16 cellular contexts compared by ENCODE assay signal in the genomic region with DNA sequence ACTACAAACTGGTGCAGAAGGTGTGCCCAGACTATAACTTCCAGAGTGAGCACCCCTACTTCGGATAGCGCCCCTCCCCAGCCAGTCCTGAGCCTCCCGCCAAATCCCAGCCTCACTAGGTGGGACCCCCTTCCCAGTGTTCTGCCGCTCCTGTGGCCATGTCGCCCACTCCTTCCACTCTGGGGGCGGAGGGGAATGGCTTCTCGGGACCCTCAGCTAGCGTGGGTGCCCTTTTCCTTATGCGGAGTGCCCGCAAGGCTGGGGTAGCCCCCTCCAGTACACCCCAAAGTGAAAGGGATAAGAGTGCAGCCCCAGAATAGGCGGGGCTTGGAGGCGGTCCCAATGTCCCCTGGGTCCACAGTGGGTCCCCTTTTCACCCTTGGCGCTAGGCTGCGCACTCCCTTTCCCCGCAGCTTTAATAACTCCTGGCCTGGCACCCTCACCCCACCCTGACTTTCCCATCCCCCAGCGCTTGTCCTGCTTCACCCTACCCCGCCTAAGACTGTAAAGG. TPM values are rescaled to one million over a fixed set of nuclear protein-coding genes. Genes with fewer than 3 reads are reported as not detected.
DNase-seq lines count a peak whose midpoint lies in the region; ATAC-seq, FAIRE-seq and TF ChIP-seq lines count a peak whose summit lies in the region.
"Had no signal": no experiment of that assay in that cellular context is flagged by ENCODE, and none has a peak within 500 bp of the region (broad histone marks: within the 10 kb centered on the region; RNA-seq: fewer than 3 reads in every experiment).

No MANE protein-coding gene starts in this region.

- H3K9ac ChIP-seq in HepG2 (ENCODE audit: insufficient read depth, low read depth, low read length) (no peak overlapping the region), SU-DHL-6 (ENCODE audit: low read length) (peak overlapping the region; percentile 40), iPS-15b (ENCODE audit: low read depth, low read length) (no peak overlapping the region), kidney (ENCODE audit: low read length in 2 of 2) (no peak overlapping the region)

- H3K27ac ChIP-seq in HepG2 (ENCODE audit: extremely low read length, insufficient read depth, low read length) (no peak overlapping the region), right lobe of liver (no peak overlapping the region), SU-DHL-6 (ENCODE audit: low read depth, low read length) (peak overlapping the region; percentile 90), kidney (ENCODE audit: low read depth in 2 of 2, low read length in 2 of 2) (no peak overlapping the region)
- H3K27ac ChIP-seq: adrenal gland, PC-9, spleen had no signal

- CTCF ChIA-PET in HepG2 (lab: Yijun Ruan, JAX; ENCODE audit: low intra/inter-chr PET ratio, low total read pairs), result interaction anchor here (1.4 to 8.7 kb wide), 2 partner anchors 14 to 18 kb away, joined by 6 to 87 read pairs; a partner anchor contains a TSS

- no peak overlapping the region for H2AFZ ChIP-seq in HepG2 (ENCODE audit: low read length)
- no peak overlapping the region for H2AFZ ChIP-seq in SU-DHL-6 (ENCODE audit: low read depth, low read length, severe bottlenecking)
- H2AFZ ChIP-seq: PC-9 had no signal

- peak overlapping the region; percentile 57 for H3K4me2 ChIP-seq in HepG2 (ENCODE audit: low read depth, low read length)
- peak overlapping the region; percentile 49 for H3K4me2 ChIP-seq in SU-DHL-6 (ENCODE audit: low read depth, low read length, poor library complexity, severe bottlenecking)
- H3K4me2 ChIP-seq: PC-9 had no signal

- DNase-seq in HepG2 (ENCODE audit: low spot score), result no peak
- DNase-seq in right lobe of liver, result no peak
- DNase-seq in dermis blood vessel endothelial cell, result no peak
- no peak for DNase-seq in kidney
- DNase-seq: adrenal gland, hippocampal formation, left cardiac atrium, PC-9, posterior cingulate gyrus had no signal

- H3K79me2 ChIP-seq in HepG2 (ENCODE audit: insufficient read depth, low read length) (peaks cover 20% of the 10 kb centered on the region), SU-DHL-6 (ENCODE audit: insufficient read depth, low read length) (peaks cover 13% of the 10 kb centered on the region)

- no peak for TF ChIP-seq EP300 in HepG2 (IDR thresholded peaks at IDR 0.05; ENCODE audit: low read depth in 2 of 2, low read length in 2 of 2)
- no peak for TF ChIP-seq EP300 in HepG2 (CRISPR knock-in tag; IDR thresholded peaks at IDR 0.05; ENCODE audit: borderline replicate concordance)

- TF ChIP-seq POLR2A in HepG2 (IDR thresholded peaks at IDR 0.05; ENCODE audit: insufficient read depth in 1 of 2, low read depth in 2 of 2, low read length in 2 of 2), result no peak
- TF ChIP-seq POLR2A in right lobe of liver (IDR thresholded peaks at IDR 0.05), result no peak

- no peak for FAIRE-seq in HepG2 (lab: Jason Lieb, UNC)
- no peak for FAIRE-seq in kidney (lab: Jason Lieb, UNC)
- FAIRE-seq: TTC549 had no signal

- POLR2A ChIA-PET in HepG2 (lab: Yijun Ruan, JAX), result interaction anchor here (1.1 to 1.5 kb wide), 3 partner anchors 13 to 98 kb away, joined by 3 to 5 read pairs (median 3); a partner anchor contains a TSS

- ATAC-seq in HepG2, result no peak
- no peak for ATAC-seq in right lobe of liver
- ATAC-seq in HG03025 (IDR thresholded peaks at IDR 0.05; ENCODE audit: low FRiP score, unreplicated experiment), result no peak
- no peak for ATAC-seq in HG03097 (IDR thresholded peaks at IDR 0.05; ENCODE audit: low FRiP score, unreplicated experiment)
- ATAC-seq: left cardiac atrium had no signal

- peaks cover 34% of the 10 kb centered on the region for H3F3A ChIP-seq in SU-DHL-6 (ENCODE audit: insufficient read depth)

- no peaks in the 10 kb centered on the region for H3K9me3 ChIP-seq in HepG2 (ENCODE audit: low read length)
- H3K9me3 ChIP-seq in right lobe of liver, result no peaks in the 10 kb centered on the region
- no peaks in the 10 kb centered on the region for H3K9me3 ChIP-seq in SU-DHL-6 (ENCODE audit: insufficient read depth, low read length)
- H3K9me3 ChIP-seq in iPS-15b (ENCODE audit: control insufficient read depth, insufficient read depth, low read length), result no peaks in the 10 kb centered on the region
- no peaks in the 10 kb centered on the region for H3K9me3 ChIP-seq in kidney (ENCODE audit: control insufficient read depth in 1 of 2, low read length in 2 of 2)
- H3K9me3 ChIP-seq: adrenal gland, BE2C, spleen had no signal

- no peak for TF ChIP-seq RAD21 in HepG2 (CRISPR knock-in tag; IDR thresholded peaks at IDR 0.05)

- H3K36me3 ChIP-seq in HepG2 (replicated peaks in 1 of 2; ENCODE audit: control insufficient read depth in 1 of 2, insufficient read depth in 2 of 2, low read length in 2 of 2) (no peaks in the 10 kb centered on the region), right lobe of liver (no peaks in the 10 kb centered on the region), SU-DHL-6 (ENCODE audit: low read length) (peaks cover 2% of the 10 kb centered on the region; the same call in 1 of the 2 replicates), iPS-15b (ENCODE audit: control insufficient read depth, insufficient read depth, low read length) (no peaks in the 10 kb centered on the region), kidney (ENCODE audit: control insufficient read depth in 1 of 2, insufficient read depth in 2 of 2, low read length in 2 of 2) (no peaks in the 10 kb centered on the region)
- H3K36me3 ChIP-seq: adrenal gland, spleen had no signal

- H3K27me3 ChIP-seq in HepG2 (ENCODE audit: control insufficient read depth in 1 of 2, insufficient read depth in 2 of 2, low read length in 2 of 2) (peaks cover 6 to 59% of the 10 kb centered on the region in 2 experiments; a peak in 4 of 5 replicates), right lobe of liver (peaks cover 0 to 18% of the 10 kb centered on the region in 2 donors), SU-DHL-6 (ENCODE audit: low read length) (no peaks in the 10 kb centered on the region), iPS-15b (ENCODE audit: control insufficient read depth, insufficient read depth, low read length) (peaks cover 80% of the 10 kb centered on the region)

- in situ Hi-C loops in HepG2 (cut with HindIII; ENCODE audit: extremely low pct_ligation_motif_present, low pct_unique_long_range_greater_than_20kb), result no loop called here

- no peaks in the 10 kb centered on the region for H4K20me1 ChIP-seq in HepG2 (ENCODE audit: insufficient read depth, low read length)
- H4K20me1 ChIP-seq in SU-DHL-6 (ENCODE audit: low read depth, low read length), result no peaks in the 10 kb centered on the region; the same call in 1 of the 2 replicates

- 52% methylated on average over 7 of the region's 17 CpGs for WGBS in HepG2 (ENCODE audit: low lambda C conversion rate)
- 60% methylated on average over 1 of the region's 17 CpGs for WGBS in right lobe of liver (ENCODE audit: insufficient coverage, low coverage, low lambda C conversion rate, missing lambda C conversion rate)

- H3K4me1 ChIP-seq in HepG2 (ENCODE audit: insufficient read depth, low read length) (peaks cover 67% of the 10 kb centered on the region), right lobe of liver (peaks cover 0 to 12% (median 5%) of the 10 kb centered on the region in 4 donors), iPS-15b (ENCODE audit: control insufficient read depth, insufficient read depth, low read length) (peaks cover 20% of the 10 kb centered on the region), kidney (ENCODE audit: control insufficient read depth in 1 of 2, insufficient read depth in 1 of 2, low read depth in 1 of 2, low read length in 2 of 2) (peaks cover 5 to 9% of the 10 kb centered on the region in 2 donors)
- H3K4me1 ChIP-seq: BE2C had no signal

- H3K4me3 ChIP-seq in HepG2 (replicated peaks in 1 of 3; ENCODE audit: insufficient read depth in 1 of 3, low read depth in 2 of 3, low read length in 3 of 3), result no peak overlapping the region; a peak in 1 of 6 replicates
- no peak overlapping the region for H3K4me3 ChIP-seq in right lobe of liver
- H3K4me3 ChIP-seq in SU-DHL-6 (ENCODE audit: insufficient read depth, low read length, poor library complexity, severe bottlenecking), result no peak overlapping the region
- peak overlapping the region; percentile 43 for H3K4me3 ChIP-seq in iPS-15b (ENCODE audit: low read depth, low read length)
- H3K4me3 ChIP-seq in kidney (ENCODE audit: low read length in 2 of 2), result no peak overlapping the region
- H3K4me3 ChIP-seq: adrenal gland, PC-9 had no signal

- intact Hi-C loops in HepG2 (cut with micrococcal nuclease; ENCODE audit: unreplicated experiment), result loop anchor here (2.0 kb wide), 1 partner anchor 13 kb away; no protein-coding TSS in a partner anchor
- intact Hi-C loops in right lobe of liver (cut with DNase I), result no loop called here
- intact Hi-C loops in kidney (cut with DNase I), result no loop called here

- TF ChIP-seq CTCF in HepG2 (CRISPR knock-in tag; IDR thresholded peaks at IDR 0.05) (no peak), right lobe of liver (IDR thresholded peaks at IDR 0.05) (no peak), SU-DHL-6 (IDR thresholded peaks at IDR 0.05; ENCODE audit: insufficient read depth, low read length, poor library complexity, severe bottlenecking) (no peak), kidney (IDR thresholded peaks at IDR 0.05; ENCODE audit: borderline replicate concordance, extremely low read depth, insufficient read depth) (no peak)

- H3K9me2 ChIP-seq in SU-DHL-6 (replicated peaks; ENCODE audit: insufficient read depth, low read length), result no peaks in the 10 kb centered on the region

- no TSS peak for BruUV-seq in HepG2 (replicated peaks; lab: Mats Ljungman, UMichigan)

RNA-seq across cellular contexts. Expression of a gene that starts 3.8 kb away (rescaled TPM):
- total RNA-seq in HepG2 (2016; rRNA removed; fragmentation: Illumina TruSeq; extraction: Trizol) (181 and 184 TPM in 2 replicates), right lobe of liver (100 to 1,000 TPM; 157 to 228 (median 194) TPM), dermis blood vessel endothelial cell (140 and 291 TPM in 2 replicates), kidney (70.1 TPM)
- 34.5 and 40.7 TPM in 2 replicates for total RNA-seq in HepG2 (2016; cell fraction: cytosol; rRNA removed; fragmentation: Illumina TruSeq; extraction: Trizol; ENCODE audit: low read depth)
- 185 and 193 TPM in 2 replicates for total RNA-seq in HepG2 (2016; cell fraction: insoluble cytoplasmic fraction; rRNA removed; fragmentation: Illumina TruSeq; extraction: Trizol)
- 86.2 and 91.5 TPM in 2 replicates for total RNA-seq in HepG2 (2016; cell fraction: membrane; rRNA removed; fragmentation: Illumina TruSeq; extraction: Trizol)
- total RNA-seq in HepG2 (2016; cell fraction: nucleus; rRNA removed; fragmentation: Illumina TruSeq; extraction: Trizol), result 87.0 and 104 TPM in 2 replicates
- polyA plus RNA-seq in HepG2 (2011; rRNA removed) (393 and 420 TPM in 2 replicates), kidney (ENCODE audit: insufficient read depth, low read depth, low replicate concordance) (49.3 TPM)
- polyA plus RNA-seq in HepG2 (2011; cell fraction: cytosol; rRNA removed), result 388 and 543 TPM in 2 replicates
- polyA plus RNA-seq in HepG2 (2011; cell fraction: nucleus; rRNA removed), result 527 and 559 TPM in 2 replicates
- 193 and 317 TPM in 2 replicates for polyA plus RNA-seq in HepG2 (2012)
- polyA plus RNA-seq in HepG2 (2016; cell fraction: cytosol; fragmentation: Illumina TruSeq; extraction: Trizol; ENCODE audit: low read depth), result 47.3 and 51.9 TPM in 2 replicates
- 228 and 257 TPM in 2 replicates for polyA plus RNA-seq in HepG2 (2016; cell fraction: insoluble cytoplasmic fraction; fragmentation: Illumina TruSeq; extraction: Trizol; ENCODE audit: low read depth)
- polyA plus RNA-seq in HepG2 (2016; cell fraction: membrane; fragmentation: Illumina TruSeq; extraction: Trizol; ENCODE audit: low read depth), result 85.7 and 97.2 TPM in 2 replicates
- 161 and 174 TPM in 2 replicates for polyA plus RNA-seq in HepG2 (2016; cell fraction: nucleus; fragmentation: Illumina TruSeq; extraction: Trizol; ENCODE audit: insufficient read depth, low read depth)
- 452 and 685 TPM in 2 replicates for polyA minus RNA-seq in HepG2 (2011; rRNA and poly(A)+ RNA removed; ENCODE audit: low replicate concordance)
- polyA minus RNA-seq in HepG2 (2011; cell fraction: cytosol; rRNA and poly(A)+ RNA removed), result 216 and 224 TPM in 2 replicates
- 130 and 151 TPM in 2 replicates for polyA minus RNA-seq in HepG2 (2011; cell fraction: nucleus; rRNA and poly(A)+ RNA removed)

RNA-seq across cellular contexts. Expression of a gene that starts 9.1 kb away (rescaled TPM):
- total RNA-seq in HepG2 (2016; rRNA removed; fragmentation: Illumina TruSeq; extraction: Trizol) (not detected in 2 replicates), right lobe of liver (1 to 10 TPM in 2 of 6 experiments, under 1 TPM in 1, not detected in 3; 0.87 to 1.5 (median 1.2) TPM), dermis blood vessel endothelial cell (0.51 TPM in 1 of 2 replicates, not detected in the other), kidney (0.16 TPM)
- total RNA-seq in HepG2 (2016; cell fraction: cytosol; rRNA removed; fragmentation: Illumina TruSeq; extraction: Trizol; ENCODE audit: low read depth), result not detected in 2 replicates
- total RNA-seq in HepG2 (2016; cell fraction: insoluble cytoplasmic fraction; rRNA removed; fragmentation: Illumina TruSeq; extraction: Trizol), result not detected in 2 replicates
- total RNA-seq in HepG2 (2016; cell fraction: membrane; rRNA removed; fragmentation: Illumina TruSeq; extraction: Trizol), result not detected in 2 replicates
- total RNA-seq in HepG2 (2016; cell fraction: nucleus; rRNA removed; fragmentation: Illumina TruSeq; extraction: Trizol), result not detected in 2 replicates
- polyA plus RNA-seq in HepG2 (2011; rRNA removed) (0.13 and 0.24 TPM in 2 replicates), kidney (ENCODE audit: insufficient read depth, low read depth, low replicate concordance) (0.71 TPM)
- 0.18 and 0.24 TPM in 2 replicates for polyA plus RNA-seq in HepG2 (2011; cell fraction: cytosol; rRNA removed)
- polyA plus RNA-seq in HepG2 (2011; cell fraction: nucleus; rRNA removed), result 0.54 and 0.55 TPM in 2 replicates
- polyA plus RNA-seq in HepG2 (2012), result 1.9 and 2.5 TPM in 2 replicates
- polyA plus RNA-seq in HepG2 (2016; cell fraction: cytosol; fragmentation: Illumina TruSeq; extraction: Trizol; ENCODE audit: low read depth), result not detected in 2 replicates
- not detected in 2 replicates for polyA plus RNA-seq in HepG2 (2016; cell fraction: insoluble cytoplasmic fraction; fragmentation: Illumina TruSeq; extraction: Trizol; ENCODE audit: low read depth)
- not detected in 2 replicates for polyA plus RNA-seq in HepG2 (2016; cell fraction: membrane; fragmentation: Illumina TruSeq; extraction: Trizol; ENCODE audit: low read depth)
- not detected in 2 replicates for polyA plus RNA-seq in HepG2 (2016; cell fraction: nucleus; fragmentation: Illumina TruSeq; extraction: Trizol; ENCODE audit: insufficient read depth, low read depth)
- polyA minus RNA-seq in HepG2 (2011; rRNA and poly(A)+ RNA removed; ENCODE audit: low replicate concordance), result 0.30 and 2.2 TPM in 2 replicates
- not detected in 2 replicates for polyA minus RNA-seq in HepG2 (2011; cell fraction: cytosol; rRNA and poly(A)+ RNA removed)
- polyA minus RNA-seq in HepG2 (2011; cell fraction: nucleus; rRNA and poly(A)+ RNA removed), result 0.25 TPM in 1 of 2 replicates, not detected in the other

RNA-seq across cellular contexts. Expression of a gene that starts 25.3 kb away (rescaled TPM):
- total RNA-seq in HepG2 (2016; rRNA removed; fragmentation: Illumina TruSeq; extraction: Trizol) (0.14 and 0.18 TPM in 2 replicates), right lobe of liver (1 to 10 TPM in 5 of 6 experiments, under 1 TPM in 1; 0.98 to 4.5 (median 1.8) TPM), dermis blood vessel endothelial cell (0.65 TPM in 1 of 2 replicates, not detected in the other), kidney (3.1 TPM)
- not detected in 2 replicates for total RNA-seq in HepG2 (2016; cell fraction: cytosol; rRNA removed; fragmentation: Illumina TruSeq; extraction: Trizol; ENCODE audit: low read depth)
- total RNA-seq in HepG2 (2016; cell fraction: insoluble cytoplasmic fraction; rRNA removed; fragmentation: Illumina TruSeq; extraction: Trizol), result 0.25 and 0.26 TPM in 2 replicates
- not detected in 2 replicates for total RNA-seq in HepG2 (2016; cell fraction: membrane; rRNA removed; fragmentation: Illumina TruSeq; extraction: Trizol)
- total RNA-seq in HepG2 (2016; cell fraction: nucleus; rRNA removed; fragmentation: Illumina TruSeq; extraction: Trizol), result 0.34 and 0.62 TPM in 2 replicates
- polyA plus RNA-seq in HepG2 (2011; rRNA removed) (0.22 and 0.27 TPM in 2 replicates), kidney (ENCODE audit: insufficient read depth, low read depth, low replicate concordance) (1.5 TPM)
- polyA plus RNA-seq in HepG2 (2011; cell fraction: cytosol; rRNA removed), result 0.05 and 0.17 TPM in 2 replicates
- 1.3 TPM in 2 replicates for polyA plus RNA-seq in HepG2 (2011; cell fraction: nucleus; rRNA removed)
- polyA plus RNA-seq in HepG2 (2012), result 0.34 and 0.49 TPM in 2 replicates
- polyA plus RNA-seq in HepG2 (2016; cell fraction: cytosol; fragmentation: Illumina TruSeq; extraction: Trizol; ENCODE audit: low read depth), result 0.12 TPM in 1 of 2 replicates, not detected in the other
- 0.19 and 0.38 TPM in 2 replicates for polyA plus RNA-seq in HepG2 (2016; cell fraction: insoluble cytoplasmic fraction; fragmentation: Illumina TruSeq; extraction: Trizol; ENCODE audit: low read depth)
- polyA plus RNA-seq in HepG2 (2016; cell fraction: membrane; fragmentation: Illumina TruSeq; extraction: Trizol; ENCODE audit: low read depth), result 0.18 TPM in 1 of 2 replicates, not detected in the other
- 1.4 and 2.4 TPM in 2 replicates for polyA plus RNA-seq in HepG2 (2016; cell fraction: nucleus; fragmentation: Illumina TruSeq; extraction: Trizol; ENCODE audit: insufficient read depth, low read depth)
- polyA minus RNA-seq in HepG2 (2011; rRNA and poly(A)+ RNA removed; ENCODE audit: low replicate concordance), result 0.54 TPM in 1 of 2 replicates, not detected in the other
- not detected in 2 replicates for polyA minus RNA-seq in HepG2 (2011; cell fraction: cytosol; rRNA and poly(A)+ RNA removed)
- polyA minus RNA-seq in HepG2 (2011; cell fraction: nucleus; rRNA and poly(A)+ RNA removed), result 0.99 and 1.3 TPM in 2 replicates
